11 cellular contexts compared by ENCODE assay signal in the genomic region with DNA sequence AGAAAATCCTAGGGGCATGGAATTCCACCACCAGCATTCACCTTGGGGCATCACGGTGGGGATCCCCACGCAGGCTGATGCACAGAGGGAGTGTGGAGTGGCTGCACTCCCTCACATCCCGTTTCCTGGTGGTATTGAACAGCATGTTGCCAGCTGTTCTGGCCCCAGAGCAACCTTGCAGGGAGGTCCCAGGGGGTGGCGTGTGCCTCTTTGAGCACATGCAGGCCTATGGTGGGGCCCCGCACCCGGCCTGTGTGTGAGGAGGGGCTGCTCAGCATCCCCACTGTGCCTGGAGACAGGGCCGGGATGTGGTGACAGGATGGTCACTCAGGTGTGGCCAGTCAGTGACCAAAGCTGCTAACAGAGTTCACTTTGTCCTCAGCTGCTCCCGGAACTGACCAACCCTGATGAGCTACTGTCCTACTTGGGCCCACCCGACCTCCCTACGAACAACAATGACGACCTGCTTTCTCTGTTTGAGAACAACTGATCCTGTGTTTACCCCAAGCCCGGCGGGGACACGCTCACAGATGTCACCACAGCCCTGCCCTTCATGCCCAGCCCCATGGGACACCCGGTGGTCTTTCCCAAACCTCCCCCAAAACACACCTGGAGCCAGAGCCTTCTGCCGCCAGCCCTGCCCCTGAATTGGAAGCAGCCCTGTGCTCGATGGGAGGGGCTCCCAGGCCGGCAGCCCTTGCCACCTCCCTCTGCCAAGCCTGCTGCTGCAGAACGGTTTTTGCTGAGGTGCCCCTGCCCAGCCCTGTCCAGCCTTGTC. TPM values are rescaled to one million over a fixed set of nuclear protein-coding genes. Genes with fewer than 3 reads are reported as not detected.
A peak's percentile ranks its signal among the peaks of the same experiment; 100 is the strongest.
DNase-seq lines count a peak whose midpoint lies in the region; ATAC-seq and TF ChIP-seq lines count a peak whose summit lies in the region.
"Had no signal": no experiment of that assay in that cellular context is flagged by ENCODE, and none has a peak within 500 bp of the region (broad histone marks: within the 10 kb centered on the region; RNA-seq: fewer than 3 reads in every experiment).

No MANE protein-coding gene starts in this region.

- TF ChIP-seq CTCF in chondrocyte (IDR thresholded peaks at IDR 0.05) (no peak), transverse colon (IDR thresholded peaks at IDR 0.05) (no peak)

- WGBS in transverse colon (ENCODE audit: low coverage in 1 of 2), 2 donors, result 20 to 72% methylated on average over 1 to 19 of the region's 19 CpGs

- no peaks in the 10 kb centered on the region for H3K27me3 ChIP-seq in naive thymus-derived CD4-positive, alpha-beta T cell (ENCODE audit: control insufficient read depth in 2 of 2, insufficient read depth in 2 of 2, low read length in 2 of 2)
- no peaks in the 10 kb centered on the region for H3K27me3 ChIP-seq in transverse colon

- peaks cover 30% of the 10 kb centered on the region for H3K4me1 Mint-ChIP-seq in activated naive CD4-positive, alpha-beta T cell treated with anti-CD3 and anti-CD28 coated beads for 36 hours (ENCODE audit: low read depth)
- H3K4me1 Mint-ChIP-seq in chondrocyte (ENCODE audit: low read depth), result peaks cover 40% of the 10 kb centered on the region
- peaks cover 35 to 49% (median 39%) of the 10 kb centered on the region in 7 donors for H3K4me1 Mint-ChIP-seq in naive thymus-derived CD4-positive, alpha-beta T cell

- CTCF ChIA-PET in activated naive CD4-positive, alpha-beta T cell treated with anti-CD3 and anti-CD28 coated beads for 36 hours (lab: Charles Lee), result interaction anchor here (0.7 kb wide), 1 partner anchor 527 kb away, joined by 3 read pairs; no protein-coding TSS in a partner anchor
- CTCF ChIA-PET in naive thymus-derived CD4-positive, alpha-beta T cell (lab: Charles Lee), result interaction anchor here (1.8 kb wide), 1 partner anchor 31 kb away, joined by 5 read pairs; no protein-coding TSS in a partner anchor

- in situ Hi-C loops in transverse colon (cut with MboI; ENCODE audit: low pct_ligation_motif_present in 1 of 4, low pct_unique_long_range_greater_than_20kb in 1 of 4, low sequenced_read_pairs in 3 of 4), result loop anchor here in 2 of 4 donors (25.0 kb wide), 1 partner anchor 180 kb away; the partner anchor contains the start of gene TMED4 (in 2 of the 2)

- intact Hi-C loops in activated naive CD4-positive, alpha-beta T cell treated with anti-CD3 and anti-CD28 coated beads for 36 hours (cut with micrococcal nuclease), result no loop called here
- intact Hi-C loops in naive thymus-derived CD4-positive, alpha-beta T cell (cut with micrococcal nuclease), result no loop called here
- intact Hi-C loops in transverse colon (cut with DNase I; ENCODE audit: low total_unique reads), result no loop called here

- no peaks in the 10 kb centered on the region for H3K9me3 ChIP-seq in naive thymus-derived CD4-positive, alpha-beta T cell (ENCODE audit: control insufficient read depth in 2 of 3, low read length in 3 of 3)
- H3K9me3 ChIP-seq in transverse colon, result no peaks in the 10 kb centered on the region

- POLR2A ChIA-PET in naive thymus-derived CD4-positive, alpha-beta T cell (lab: Charles Lee), result interaction anchor here (1.1 to 1.2 kb wide), 2 partner anchors 116 to 160 kb away, joined by 3 to 4 read pairs; no protein-coding TSS in a partner anchor

- H3K9me3 Mint-ChIP-seq in activated naive CD4-positive, alpha-beta T cell treated with anti-CD3 and anti-CD28 coated beads for 36 hours, result no peaks in the 10 kb centered on the region
- no peaks in the 10 kb centered on the region for H3K9me3 Mint-ChIP-seq in chondrocyte (ENCODE audit: low read depth)
- no peaks in the 10 kb centered on the region for H3K9me3 Mint-ChIP-seq in naive thymus-derived CD4-positive, alpha-beta T cell

- H3K27me3 Mint-ChIP-seq in activated naive CD4-positive, alpha-beta T cell treated with anti-CD3 and anti-CD28 coated beads for 36 hours (ENCODE audit: low read depth), result no peaks in the 10 kb centered on the region
- no peaks in the 10 kb centered on the region for H3K27me3 Mint-ChIP-seq in chondrocyte (ENCODE audit: low read depth)
- no peaks in the 10 kb centered on the region for H3K27me3 Mint-ChIP-seq in naive thymus-derived CD4-positive, alpha-beta T cell

- TF ChIP-seq POLR2A in transverse colon (IDR thresholded peaks at IDR 0.05) (no peak), erythroblast (IDR thresholded peaks at IDR 0.05; ENCODE audit: low read length) (no peak)

- H3K4me3 ChIP-seq in naive thymus-derived CD4-positive, alpha-beta T cell (ENCODE audit: low read length), result no peak overlapping the region
- H3K4me3 ChIP-seq in transverse colon, result no peak overlapping the region

- no peak for DNase-seq in activated naive CD4-positive, alpha-beta T cell treated with anti-CD3 and anti-CD28 coated beads for 36 hours
- DNase-seq in activated naive CD4-positive, alpha-beta T cell treated with Interleukin-2 at 50 U/mL for 16 hours, result no peak
- DNase-seq in chondrocyte (ENCODE audit: low spot score) (peak; percentile 78), transverse colon (no peak), erythroblast (lab: John Stamatoyannopoulos, UW) (no peak), retina (no peak)
- no peak for DNase-seq in naive thymus-derived CD4-positive, alpha-beta T cell
- DNase-seq: effector CD8-positive, alpha-beta T cell; NCI-H146; SIG-M5 had no signal

- peak overlapping the region; percentile 59 for H3K27ac Mint-ChIP-seq in activated naive CD4-positive, alpha-beta T cell treated with anti-CD3 and anti-CD28 coated beads for 36 hours
- H3K27ac Mint-ChIP-seq in chondrocyte (ENCODE audit: unreplicated experiment), result peak overlapping the region; percentile 71
- peak overlapping the region in 7 of 9 donors; percentile 36 to 91 (median 84) for H3K27ac Mint-ChIP-seq in naive thymus-derived CD4-positive, alpha-beta T cell

- H3K4me1 ChIP-seq in naive thymus-derived CD4-positive, alpha-beta T cell (ENCODE audit: control insufficient read depth in 2 of 2, insufficient read depth in 2 of 2, low read length in 2 of 2), result peaks cover 12 to 33% of the 10 kb centered on the region in 2 donors
- H3K4me1 ChIP-seq in transverse colon, result peaks cover 26 to 38% (median 35%) of the 10 kb centered on the region in 4 donors

- H3K4me3 Mint-ChIP-seq in activated naive CD4-positive, alpha-beta T cell treated with anti-CD3 and anti-CD28 coated beads for 36 hours, result no peak overlapping the region
- no peak overlapping the region for H3K4me3 Mint-ChIP-seq in chondrocyte (ENCODE audit: unreplicated experiment)
- H3K4me3 Mint-ChIP-seq in naive thymus-derived CD4-positive, alpha-beta T cell, result peak overlapping the region in 2 of 10 donors; percentile 28 to 38

- peaks cover 21% of the 10 kb centered on the region for H3K36me3 Mint-ChIP-seq in activated naive CD4-positive, alpha-beta T cell treated with anti-CD3 and anti-CD28 coated beads for 36 hours (ENCODE audit: low read depth)
- peaks cover 24% of the 10 kb centered on the region for H3K36me3 Mint-ChIP-seq in chondrocyte (ENCODE audit: low read depth)
- H3K36me3 Mint-ChIP-seq in naive thymus-derived CD4-positive, alpha-beta T cell, result peaks cover 0 to 26% (median 11%) of the 10 kb centered on the region in 5 donors

- H3K27ac ChIP-seq in naive thymus-derived CD4-positive, alpha-beta T cell (ENCODE audit: low read depth, low read length), result peak overlapping the region; percentile 61
- H3K27ac ChIP-seq in transverse colon, result peak overlapping the region; percentile 68 to 85 (median 78)

- H3K36me3 ChIP-seq in naive thymus-derived CD4-positive, alpha-beta T cell (ENCODE audit: control insufficient read depth in 2 of 3, insufficient read depth in 3 of 3, low read length in 3 of 3), result peaks cover 0 to 57% (median 18%) of the 10 kb centered on the region in 3 experiments
- peaks cover 0 to 41% (median 10%) of the 10 kb centered on the region in 4 donors for H3K36me3 ChIP-seq in transverse colon

- TF ChIP-seq EP300 in transverse colon (IDR thresholded peaks at IDR 0.05; ENCODE audit: low read depth), result no peak

- no peak for ATAC-seq in naive thymus-derived CD4-positive, alpha-beta T cell
- ATAC-seq in GM19455 (IDR thresholded peaks at IDR 0.05; ENCODE audit: unreplicated experiment), result no peak

RNA-seq across cellular contexts. Expression of gene ZMIZ2, which starts 18.7 kb away (rescaled TPM):
- 10 to 100 TPM; 83.1 to 86.5 TPM for total RNA-seq in activated naive CD4-positive, alpha-beta T cell treated with anti-CD3 and anti-CD28 coated beads for 36 hours
- total RNA-seq in chondrocyte, result 68.5 to 73.5 TPM (median 72.6 TPM) in 3 replicates
- 100 to 1,000 TPM; 108 to 187 (median 144) TPM for total RNA-seq in naive thymus-derived CD4-positive, alpha-beta T cell
- 1 to 10 TPM; 4.4 to 7.7 TPM for polyA plus RNA-seq in naive thymus-derived CD4-positive, alpha-beta T cell
- 10 to 100 TPM; 40.6 to 92.7 (median 69.3) TPM for total RNA-seq in transverse colon

RNA-seq across cellular contexts. Expression of gene PPIA, which starts 29.2 kb away (rescaled TPM):
- 1,000 to 10,000 TPM; 3,406 to 3,423 TPM for total RNA-seq in activated naive CD4-positive, alpha-beta T cell treated with anti-CD3 and anti-CD28 coated beads for 36 hours
- total RNA-seq in chondrocyte, result 1,108 to 1,479 TPM (median 1,462 TPM) in 3 replicates
- 1,000 to 10,000 TPM in 1 of 5 experiments, 100 to 1,000 TPM in 4; 535 to 1,748 (median 620) TPM for total RNA-seq in naive thymus-derived CD4-positive, alpha-beta T cell
- polyA plus RNA-seq in naive thymus-derived CD4-positive, alpha-beta T cell, result 1,000 to 10,000 TPM; 3,113 to 3,303 TPM
- total RNA-seq in transverse colon, result 1,000 to 10,000 TPM in 1 of 4 donors, 100 to 1,000 TPM in 3; 631 to 1,290 (median 820) TPM
